Comparison of ENCODE assay signal across 16 cellular contexts in the genomic region with DNA sequence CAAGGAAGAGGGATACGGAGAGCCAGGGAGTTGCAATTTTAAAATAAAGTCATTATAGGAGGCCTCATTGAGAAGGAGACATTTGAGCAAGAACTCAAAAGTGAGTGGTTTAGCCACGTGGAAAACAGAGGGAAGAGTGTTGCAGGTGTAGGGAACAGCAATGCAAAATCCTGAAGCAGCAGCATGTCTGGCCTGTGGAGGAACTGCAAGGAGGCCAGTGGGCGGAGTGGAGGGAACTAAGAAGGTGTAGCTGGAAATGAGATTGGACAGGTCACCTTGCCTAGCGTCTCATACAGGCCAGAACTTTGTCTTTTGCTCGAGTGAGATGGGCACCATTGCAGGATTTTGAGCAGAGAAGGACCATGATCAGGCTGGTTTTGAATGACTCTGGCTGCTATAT. TPM values are rescaled to one million over a fixed set of nuclear protein-coding genes. Genes with fewer than 3 reads are reported as not detected.
DNase-seq lines count a peak whose midpoint lies in the region; ATAC-seq, FAIRE-seq and TF ChIP-seq lines count a peak whose summit lies in the region.
"Had no signal": no experiment of that assay in that cellular context is flagged by ENCODE, and none has a peak within 500 bp of the region (broad histone marks: within the 10 kb centered on the region; RNA-seq: fewer than 3 reads in every experiment).

No MANE protein-coding gene starts in this region.

- DNase-seq in CD4-positive, alpha-beta T cell = no peak
- DNase-seq in GM23338 (ENCODE audit: low spot score) (no peak), K562 (ENCODE audit: extremely low read depth in 1 of 4, low spot score in 3 of 4) (no peak), NCI-H446 (lab: John Stamatoyannopoulos, UW) (no peak), mucosa of gallbladder (ENCODE audit: low spot score) (no peak)
- no peak for DNase-seq in naive thymus-derived CD4-positive, alpha-beta T cell
- DNase-seq: Caco-2, HCEC 1CT, NCI-H446 treated with DMSO at 0.1 percent for 48 hours, NCI-H774, SHP77 had no signal

- no peaks in the 10 kb centered on the region for H3K9me3 ChIP-seq in CD4-positive, alpha-beta T cell (ENCODE audit: control insufficient read depth, low read length)
- no peaks in the 10 kb centered on the region for H3K9me3 ChIP-seq in K562 (replicated peaks; ENCODE audit: control insufficient read depth, insufficient read depth, low read depth, low read length)
- H3K9me3 ChIP-seq in naive thymus-derived CD4-positive, alpha-beta T cell (ENCODE audit: control insufficient read depth in 2 of 3, low read length in 3 of 3) = no peaks in the 10 kb centered on the region
- H3K9me3 ChIP-seq: BLaER1, Caco-2 had no signal

- H3K9ac ChIP-seq in K562 (ENCODE audit: insufficient read depth in 1 of 2, low read depth in 2 of 2, low read length in 2 of 2) = no peak overlapping the region
- H3K9ac ChIP-seq: BLaER1 had no signal

- no peaks in the 10 kb centered on the region for H3K9me2 ChIP-seq in GM23338 (ENCODE audit: insufficient read depth)

- TF ChIP-seq RAD21 in K562 (CRISPR knock-in tag; conservative IDR thresholded peaks at IDR 0.05 in 1 of 2, IDR thresholded peaks at IDR 0.05 in 1 of 2) = no peak

- H3K4me3 ChIP-seq in GM23338 (no peak overlapping the region), K562 (no peak overlapping the region)
- H3K4me3 ChIP-seq in naive thymus-derived CD4-positive, alpha-beta T cell (ENCODE audit: low read length) = no peak overlapping the region
- H3K4me3 ChIP-seq: BLaER1 had no signal

- H3K4me2 ChIP-seq in GM23338 (no peak overlapping the region), K562 (ENCODE audit: insufficient read depth, low read length) (no peak overlapping the region)
- H3K4me2 ChIP-seq: BLaER1 had no signal

- in situ Hi-C loops in K562 (cut with MboI) = no loop called here

- peaks cover 27% of the 10 kb centered on the region for H3K4me1 Mint-ChIP-seq in CD4-positive, alpha-beta T cell (ENCODE audit: low read depth)
- peaks cover 11% of the 10 kb centered on the region; the same call in 2 of the 3 replicates for H3K4me1 Mint-ChIP-seq in GM23338
- peaks cover 0 to 24% (median 13%) of the 10 kb centered on the region in 7 donors for H3K4me1 Mint-ChIP-seq in naive thymus-derived CD4-positive, alpha-beta T cell

- CTCF ChIA-PET in CD4-positive, alpha-beta T cell (lab: Charles Lee) = no interaction called here
- CTCF ChIA-PET in K562 (lab: Yijun Ruan, JAX; ENCODE audit: low intra/inter-chr PET ratio) = no interaction called here
- CTCF ChIA-PET in naive thymus-derived CD4-positive, alpha-beta T cell (lab: Charles Lee) = no interaction called here

- H3K9me3 Mint-ChIP-seq in CD4-positive, alpha-beta T cell = no peaks in the 10 kb centered on the region
- no peaks in the 10 kb centered on the region for H3K9me3 Mint-ChIP-seq in GM23338
- peaks cover 0 to 3% (median 0%) of the 10 kb centered on the region in 11 donors for H3K9me3 Mint-ChIP-seq in naive thymus-derived CD4-positive, alpha-beta T cell

- FAIRE-seq in K562 (lab: Jason Lieb, UNC) = no peak
- FAIRE-seq: HTR-8/SVneo had no signal

- TF ChIP-seq EP300 in K562 (IDR thresholded peaks at IDR 0.05; ENCODE audit: low read length) = no peak

- H3K27me3 ChIP-seq in CD4-positive, alpha-beta T cell (ENCODE audit: control insufficient read depth, insufficient read depth, low read length) = no peaks in the 10 kb centered on the region
- H3K27me3 ChIP-seq in GM23338 (ENCODE audit: insufficient read depth) (no peaks in the 10 kb centered on the region), K562 (ENCODE audit: control insufficient read depth in 2 of 2, insufficient read depth in 2 of 2, low read length in 2 of 2) (no peaks in the 10 kb centered on the region; a peak in 1 of 5 replicates)
- no peaks in the 10 kb centered on the region for H3K27me3 ChIP-seq in naive thymus-derived CD4-positive, alpha-beta T cell (ENCODE audit: control insufficient read depth in 2 of 2, insufficient read depth in 2 of 2, low read length in 2 of 2)

- H3K4me1 ChIP-seq in GM23338 (ENCODE audit: insufficient read depth) = no peaks in the 10 kb centered on the region
- peaks cover 0 to 7% of the 10 kb centered on the region in 2 experiments; a peak in 2 of 5 replicates for H3K4me1 ChIP-seq in K562 (replicated peaks in 1 of 2; ENCODE audit: control insufficient read depth in 2 of 2, insufficient read depth in 2 of 2, low read length in 2 of 2)
- H3K4me1 ChIP-seq in naive thymus-derived CD4-positive, alpha-beta T cell (ENCODE audit: control insufficient read depth in 2 of 2, insufficient read depth in 2 of 2, low read length in 2 of 2) = peaks cover 6 to 9% of the 10 kb centered on the region in 2 donors
- H3K4me1 ChIP-seq: BLaER1, Caco-2 had no signal

- H4K20me1 ChIP-seq in GM23338 (replicated peaks; ENCODE audit: insufficient read depth) (no peaks in the 10 kb centered on the region), K562 (replicated peaks; ENCODE audit: control insufficient read depth, insufficient read depth, low read length) (no peaks in the 10 kb centered on the region)
- H4K20me1 ChIP-seq: BLaER1 had no signal

- no peak for ATAC-seq in CD4-positive, alpha-beta T cell (ENCODE audit: poor library complexity)
- ATAC-seq in GM23338 = no peak
- 0 out of 3 replicates have a peak, but pooled peaks have one; percentile 19 for ATAC-seq in K562
- no peak for ATAC-seq in naive thymus-derived CD4-positive, alpha-beta T cell
- ATAC-seq in GM21825 (IDR thresholded peaks at IDR 0.05; ENCODE audit: unreplicated experiment) = no peak
- no peak for ATAC-seq in HG02885 (IDR thresholded peaks at IDR 0.05; ENCODE audit: poor library complexity, unreplicated experiment)
- ATAC-seq: SK-N-SH treated with all-trans-retinoic acid at 6 μM for 48 hours had no signal

- H3K27ac ChIP-seq in CD4-positive, alpha-beta T cell (ENCODE audit: low read depth, low read length) = no peak overlapping the region
- H3K27ac ChIP-seq in GM23338 (ENCODE audit: low read depth) = no peak overlapping the region
- no peak overlapping the region for H3K27ac ChIP-seq in K562 (ENCODE audit: extremely low read depth, low read depth, low read length)
- no peak overlapping the region for H3K27ac ChIP-seq in naive thymus-derived CD4-positive, alpha-beta T cell (ENCODE audit: low read depth, low read length)
- H3K27ac ChIP-seq: BLaER1 had no signal

- H3K4me3 Mint-ChIP-seq in CD4-positive, alpha-beta T cell = no peak overlapping the region
- no peak overlapping the region for H3K4me3 Mint-ChIP-seq in GM23338
- H3K4me3 Mint-ChIP-seq in naive thymus-derived CD4-positive, alpha-beta T cell = peak overlapping the region in 8 of 10 donors; percentile 4 to 53 (median 46)

- no peaks in the 10 kb centered on the region for H3K36me3 Mint-ChIP-seq in CD4-positive, alpha-beta T cell (ENCODE audit: low read depth)
- H3K36me3 Mint-ChIP-seq in GM23338 (ENCODE audit: low read depth) = no peaks in the 10 kb centered on the region
- no peaks in the 10 kb centered on the region for H3K36me3 Mint-ChIP-seq in naive thymus-derived CD4-positive, alpha-beta T cell

- no peaks in the 10 kb centered on the region for H3K9me1 ChIP-seq in K562 (ENCODE audit: control insufficient read depth, insufficient read depth, low read length)

- peak overlapping the region; percentile 18; the same call in 1 of the 2 replicates for H2AFZ ChIP-seq in GM23338
- no peak overlapping the region; the same call in 1 of the 2 replicates for H2AFZ ChIP-seq in K562 (ENCODE audit: low read depth, low read length)

- 30% methylated on average over 5 of the region's 5 CpGs for WGBS in K562 (ENCODE audit: insufficient coverage, low coverage, missing lambda C conversion rate)

- H3F3A ChIP-seq in GM23338 (replicated peaks; ENCODE audit: low read depth) = no peaks in the 10 kb centered on the region

- POLR2A ChIA-PET in CD4-positive, alpha-beta T cell (lab: Charles Lee) = no interaction called here
- POLR2A ChIA-PET in K562 (lab: Yijun Ruan, JAX) = no interaction called here
- POLR2A ChIA-PET in naive thymus-derived CD4-positive, alpha-beta T cell (lab: Charles Lee) = no interaction called here

- H3K27me3 Mint-ChIP-seq in CD4-positive, alpha-beta T cell = no peaks in the 10 kb centered on the region
- H3K27me3 Mint-ChIP-seq in GM23338 (ENCODE audit: insufficient read depth, low read depth, poor library complexity) = peaks cover 12% of the 10 kb centered on the region
- no peaks in the 10 kb centered on the region for H3K27me3 Mint-ChIP-seq in naive thymus-derived CD4-positive, alpha-beta T cell

- H3K36me3 ChIP-seq in GM23338 (ENCODE audit: insufficient read depth) (no peaks in the 10 kb centered on the region), K562 (ENCODE audit: control insufficient read depth, insufficient read depth, low read length) (no peaks in the 10 kb centered on the region)
- H3K36me3 ChIP-seq in naive thymus-derived CD4-positive, alpha-beta T cell (ENCODE audit: control insufficient read depth in 2 of 3, insufficient read depth in 3 of 3, low read length in 3 of 3) = no peaks in the 10 kb centered on the region
- H3K36me3 ChIP-seq: BLaER1 had no signal

- no peak for TF ChIP-seq CTCF in CD4-positive, alpha-beta T cell (IDR thresholded peaks at IDR 0.05)
- no peak for TF ChIP-seq CTCF in GM23338 (conservative IDR thresholded peaks at IDR 0.05; ENCODE audit: low read depth in 2 of 2)
- TF ChIP-seq CTCF in K562 (IDR thresholded peaks at IDR 0.05 in 2 of 3, conservative IDR thresholded peaks at IDR 0.05 in 1 of 3; ENCODE audit: insufficient read depth in 2 of 3, low read depth in 1 of 3, low read length in 3 of 3) = no peak

- BruUV-seq in K562 (replicated peaks; lab: Mats Ljungman, UMichigan) = no TSS peak

- peak overlapping the region; percentile 69 for H3K27ac Mint-ChIP-seq in CD4-positive, alpha-beta T cell
- no peak overlapping the region for H3K27ac Mint-ChIP-seq in GM23338
- peak overlapping the region in 8 of 9 donors; percentile 9 to 85 (median 64) for H3K27ac Mint-ChIP-seq in naive thymus-derived CD4-positive, alpha-beta T cell

- H3K79me2 ChIP-seq in GM23338 (replicated peaks; ENCODE audit: insufficient read depth) (no peaks in the 10 kb centered on the region), K562 (ENCODE audit: control insufficient read depth, insufficient read depth, low read length) (no peaks in the 10 kb centered on the region)

- intact Hi-C loops in CD4-positive, alpha-beta T cell (cut with DNase I, micrococcal nuclease) = no loop called here
- intact Hi-C loops in K562 (cut with micrococcal nuclease) = no loop called here
- intact Hi-C loops in naive thymus-derived CD4-positive, alpha-beta T cell (cut with micrococcal nuclease) = no loop called here

- TF ChIP-seq POLR2A in K562 (conservative IDR thresholded peaks at IDR 0.05) = no peak

RNA-seq across cellular contexts. Expression of gene SAXO2, which starts 34.9 kb away (rescaled TPM):
- 10 to 100 TPM; 11.1 to 14.9 TPM for total RNA-seq in CD4-positive, alpha-beta T cell
- total RNA-seq in GM23338 (2014; rRNA removed; shearing (Covaris generic)) = 0.73 TPM in 1 of 2 replicates, not detected in the other
- 4.9 and 10.1 TPM in 2 replicates for polyA plus RNA-seq in GM23338 (2016; fragmentation: Nextera tagmentation; extraction: Ambion mirVana)
- total RNA-seq in K562 (2011; cell fraction: chromatin; rRNA removed; ENCODE audit: low replicate concordance) = 7.6 and 10.0 TPM in 2 replicates
- total RNA-seq in K562 (2011; cell fraction: nucleolus; rRNA removed) = 7.0 and 21.3 TPM in 2 replicates
- 17.5 and 28.9 TPM in 2 replicates for total RNA-seq in K562 (2011; cell fraction: nucleoplasm; rRNA removed)
- 3.2 and 8.5 TPM in 2 replicates for total RNA-seq in K562 (2014; rRNA removed)
- 3.1 and 3.6 TPM in 2 replicates for total RNA-seq in K562 (2014; rRNA removed; fragmentation: Illumina TruSeq; extraction: Trizol)
- total RNA-seq in K562 (2015; rRNA removed; fragmentation: Illumina TruSeq; extraction: Trizol) = 5.0 and 8.6 TPM in 2 replicates
- total RNA-seq in K562 (2021) = 5.7 and 8.2 TPM in 2 replicates
- polyA plus RNA-seq in K562 (2011; rRNA removed) = 12.0 and 14.2 TPM in 2 replicates
- polyA plus RNA-seq in K562 (2011; cell fraction: cytosol; rRNA removed) = 4.0 and 5.6 TPM in 2 replicates
- 10.9 and 12.6 TPM in 2 replicates for polyA plus RNA-seq in K562 (2011; cell fraction: nucleus; rRNA removed)
- polyA plus RNA-seq in K562 (2012) = 7.6 and 9.3 TPM in 2 replicates
- polyA plus RNA-seq in K562 (2014; fragmentation: Illumina TruSeq; extraction: Trizol) = 3.8 and 4.5 TPM in 2 replicates
- 1 to 10 TPM; 6.0 to 9.5 TPM for polyA plus RNA-seq in K562 (2014; fragmentation: Nextera tagmentation; extraction: Ambion mirVana)
- 9.6 and 10.0 TPM in 2 replicates for polyA plus RNA-seq in K562 (2014; rRNA removed)
- 0.67 and 2.9 TPM in 2 replicates for polyA minus RNA-seq in K562 (2011; rRNA and poly(A)+ RNA removed)
- 0.29 TPM in 1 of 2 replicates, not detected in the other for polyA minus RNA-seq in K562 (2011; cell fraction: cytosol; rRNA and poly(A)+ RNA removed)
- polyA minus RNA-seq in K562 (2011; cell fraction: nucleus; rRNA and poly(A)+ RNA removed) = 9.7 and 18.3 TPM in 2 replicates
- total RNA-seq in naive thymus-derived CD4-positive, alpha-beta T cell = 1 to 10 TPM in 4 of 5 experiments, not detected in 1; 1.1 to 6.4 (median 2.5) TPM
- polyA plus RNA-seq in naive thymus-derived CD4-positive, alpha-beta T cell = under 1 TPM in 1 of 2 donors, not detected in 1; 0.25 TPM
- total RNA-seq in mucosa of gallbladder = 12.3 TPM

RNA-seq across cellular contexts. Expression of gene EFL1, which starts 35.0 kb away (rescaled TPM):
- 1 to 10 TPM; 7.1 to 7.8 TPM for total RNA-seq in CD4-positive, alpha-beta T cell
- 46.4 and 58.7 TPM in 2 replicates for total RNA-seq in GM23338 (2014; rRNA removed; shearing (Covaris generic))
- polyA plus RNA-seq in GM23338 (2016; fragmentation: Nextera tagmentation; extraction: Ambion mirVana) (11.8 and 15.4 TPM in 2 replicates), K562 (2011; rRNA removed) (17.1 and 26.2 TPM in 2 replicates), K562 (2014; fragmentation: Illumina TruSeq; extraction: Trizol) (17.9 and 32.5 TPM in 2 replicates), K562 (2014; fragmentation: Nextera tagmentation; extraction: Ambion mirVana) (10 to 100 TPM in 1 of 2 experiments, 1 to 10 TPM in 1; 4.8 to 16.9 TPM), K562 (2014; rRNA removed) (13.4 and 14.7 TPM in 2 replicates)
- 29.4 and 54.1 TPM in 2 replicates for total RNA-seq in K562 (2011; cell fraction: chromatin; rRNA removed; ENCODE audit: low replicate concordance)
- total RNA-seq in K562 (2011; cell fraction: nucleolus; rRNA removed) = 14.3 and 17.9 TPM in 2 replicates
- total RNA-seq in K562 (2011; cell fraction: nucleoplasm; rRNA removed) = 20.7 and 30.6 TPM in 2 replicates
- total RNA-seq in K562 (2014; rRNA removed) (14.0 and 18.0 TPM in 2 replicates), K562 (2014; rRNA removed; fragmentation: Illumina TruSeq; extraction: Trizol) (24.3 and 26.6 TPM in 2 replicates), K562 (2015; rRNA removed; fragmentation: Illumina TruSeq; extraction: Trizol) (21.8 and 23.0 TPM in 2 replicates), K562 (2021) (16.6 and 17.4 TPM in 2 replicates), mucosa of gallbladder (22.9 TPM)
- 5.6 and 7.8 TPM in 2 replicates for polyA plus RNA-seq in K562 (2011; cell fraction: cytosol; rRNA removed)
- polyA plus RNA-seq in K562 (2011; cell fraction: nucleus; rRNA removed) = 11.1 and 12.7 TPM in 2 replicates
- 11.9 and 12.9 TPM in 2 replicates for polyA plus RNA-seq in K562 (2012)
- polyA minus RNA-seq in K562 (2011; rRNA and poly(A)+ RNA removed) = 39.6 and 46.1 TPM in 2 replicates
- polyA minus RNA-seq in K562 (2011; cell fraction: cytosol; rRNA and poly(A)+ RNA removed) = 16.9 and 21.6 TPM in 2 replicates
- 20.9 and 29.1 TPM in 2 replicates for polyA minus RNA-seq in K562 (2011; cell fraction: nucleus; rRNA and poly(A)+ RNA removed)
- 10 to 100 TPM in 4 of 5 experiments, 1 to 10 TPM in 1; 9.9 to 27.5 (median 16.6) TPM for total RNA-seq in naive thymus-derived CD4-positive, alpha-beta T cell
- polyA plus RNA-seq in naive thymus-derived CD4-positive, alpha-beta T cell = 10 to 100 TPM; 14.1 to 21.2 TPM

RNA-seq across cellular contexts. Expression of gene GOLGA6L10, which starts 51.7 kb away (rescaled TPM):
- 1 to 10 TPM in 1 of 2 experiments, under 1 TPM in 1; 0.93 to 1.1 TPM for total RNA-seq in CD4-positive, alpha-beta T cell
- 0.07 TPM in 1 of 2 replicates, not detected in the other for total RNA-seq in GM23338 (2014; rRNA removed; shearing (Covaris generic))
- 0.23 TPM in 1 of 2 replicates, not detected in the other for polyA plus RNA-seq in GM23338 (2016; fragmentation: Nextera tagmentation; extraction: Ambion mirVana)
- total RNA-seq in K562 (2011; cell fraction: chromatin; rRNA removed; ENCODE audit: low replicate concordance) = 10.5 and 22.9 TPM in 2 replicates
- total RNA-seq in K562 (2011; cell fraction: nucleolus; rRNA removed) = 4.5 and 5.5 TPM in 2 replicates
- total RNA-seq in K562 (2011; cell fraction: nucleoplasm; rRNA removed) = 22.1 and 29.5 TPM in 2 replicates
- 2.4 and 2.7 TPM in 2 replicates for total RNA-seq in K562 (2014; rRNA removed)
- total RNA-seq in K562 (2014; rRNA removed; fragmentation: Illumina TruSeq; extraction: Trizol) = 1.9 and 3.0 TPM in 2 replicates
- total RNA-seq in K562 (2015; rRNA removed; fragmentation: Illumina TruSeq; extraction: Trizol) = 2.0 TPM in 2 replicates
- total RNA-seq in K562 (2021) = 2.2 TPM in 2 replicates
- polyA plus RNA-seq in K562 (2011; rRNA removed) = 4.0 and 4.1 TPM in 2 replicates
- polyA plus RNA-seq in K562 (2011; cell fraction: cytosol; rRNA removed) = 0.22 and 0.60 TPM in 2 replicates
- polyA plus RNA-seq in K562 (2011; cell fraction: nucleus; rRNA removed) = 6.1 and 8.4 TPM in 2 replicates
- polyA plus RNA-seq in K562 (2012) = 1.3 and 3.8 TPM in 2 replicates
- polyA plus RNA-seq in K562 (2014; fragmentation: Illumina TruSeq; extraction: Trizol) = 1.5 and 2.0 TPM in 2 replicates
- polyA plus RNA-seq in K562 (2014; fragmentation: Nextera tagmentation; extraction: Ambion mirVana) = under 1 TPM; 0.32 to 0.34 TPM
- polyA plus RNA-seq in K562 (2014; rRNA removed) = 2.7 and 7.1 TPM in 2 replicates
- polyA minus RNA-seq in K562 (2011; rRNA and poly(A)+ RNA removed) = 2.1 and 2.2 TPM in 2 replicates
- polyA minus RNA-seq in K562 (2011; cell fraction: cytosol; rRNA and poly(A)+ RNA removed) = 0.86 TPM in 1 of 2 replicates, not detected in the other
- 3.4 and 7.1 TPM in 2 replicates for polyA minus RNA-seq in K562 (2011; cell fraction: nucleus; rRNA and poly(A)+ RNA removed)
- total RNA-seq in naive thymus-derived CD4-positive, alpha-beta T cell = 1 to 10 TPM in 4 of 5 experiments, under 1 TPM in 1; 0.56 to 3.8 (median 1.8) TPM
- polyA plus RNA-seq in naive thymus-derived CD4-positive, alpha-beta T cell = under 1 TPM; 0.04 to 0.62 TPM
- total RNA-seq in mucosa of gallbladder = 1.6 TPM

Comparison
In these comparisons a context has a peak if more than half of its experiments do, and no peak if none do; other contexts are left out.
1. H3K4me3 Mint-ChIP-seq: peak in naive thymus-derived CD4-positive, alpha-beta T cell (8 of 10); none in CD4-positive, alpha-beta T cell (single experiment) and GM23338 (single experiment).